Comparison of ENCODE assay signal across 14 cellular contexts in genomic region chr14:74552623-74553022, GRCh38. TPM values are rescaled to one million over a fixed set of nuclear protein-coding genes. Genes with fewer than 3 reads are reported as not detected.
DNase-seq lines count a peak whose midpoint lies in the region; ATAC-seq and TF ChIP-seq lines count a peak whose summit lies in the region.
"Had no signal": no experiment of that assay in that cellular context is flagged by ENCODE, and none has a peak within 500 bp of the region (broad histone marks: within the 10 kb centered on the region; RNA-seq: fewer than 3 reads in every experiment).

No MANE protein-coding gene starts in this region.

- H3K27ac Mint-ChIP-seq in activated CD4-positive, alpha-beta T cell treated with anti-CD3 and anti-CD28 coated beads, Interleukin-2, amount 10 ng/mL, durations not matched to agents 24 days and 14 days: no peak overlapping the region
- H3K27ac Mint-ChIP-seq: activated T-cell treated with anti-CD3 and anti-CD28 coated beads, Interleukin-2, amount 50 U/mL, for 24 hours; naive B cell had no signal

- DNase-seq in Ammon's horn (ENCODE audit: low spot score): peak; percentile 32
- DNase-seq in cardiac fibroblast (ENCODE audit: low read depth in 2 of 2): peak; percentile 65 to 69
- DNase-seq in right atrium auricular region (ENCODE audit: low spot score): peak; percentile 84
- DNase-seq in sciatic nerve (ENCODE audit: low spot score): no peak
- DNase-seq in esophagus muscularis mucosa (ENCODE audit: extremely low spot score): no peak
- DNase-seq in NCI-H187 (lab: John Stamatoyannopoulos, UW): no peak
- no peak for DNase-seq in activated CD4-positive, alpha-beta T cell treated with anti-CD3 and anti-CD28 coated beads, Interleukin-2, amount 10 ng/mL, durations not matched to agents 24 days and 14 days
- DNase-seq: activated T-cell treated with anti-CD3 and anti-CD28 coated beads, Interleukin-2, amount 50 U/mL, for 24 hours; DMS79; naive B cell; NCI-H1105 treated with DMSO at 0.1 percent for 48 hours; NCI-H82 had no signal

- TF ChIP-seq POLR2A in esophagus muscularis mucosa (IDR thresholded peaks at IDR 0.05; ENCODE audit: low read depth): no peak

- intact Hi-C loops in sciatic nerve (cut with DNase I) (no loop called here), esophagus muscularis mucosa (cut with DNase I) (no loop called here)
- intact Hi-C loops in activated CD4-positive, alpha-beta T cell treated with anti-CD3 and anti-CD28 coated beads, Interleukin-2, amount 10 ng/mL, durations not matched to agents 24 days and 14 days (cut with micrococcal nuclease): no loop called here

- no peak overlapping the region for H3K4me3 Mint-ChIP-seq in activated CD4-positive, alpha-beta T cell treated with anti-CD3 and anti-CD28 coated beads, Interleukin-2, amount 10 ng/mL, durations not matched to agents 24 days and 14 days
- H3K4me3 Mint-ChIP-seq: activated T-cell treated with anti-CD3 and anti-CD28 coated beads, Interleukin-2, amount 50 U/mL, for 24 hours; naive B cell had no signal

- H3K4me1 ChIP-seq in right atrium auricular region: peaks cover 0 to 45% of the 10 kb centered on the region in 2 donors
- H3K4me1 ChIP-seq in esophagus muscularis mucosa: peaks cover 22 to 29% (median 24%) of the 10 kb centered on the region in 4 donors

- peaks cover 4% of the 10 kb centered on the region for H3K27me3 Mint-ChIP-seq in activated CD4-positive, alpha-beta T cell treated with anti-CD3 and anti-CD28 coated beads, Interleukin-2, amount 10 ng/mL, durations not matched to agents 24 days and 14 days
- H3K27me3 Mint-ChIP-seq: activated T-cell treated with anti-CD3 and anti-CD28 coated beads, Interleukin-2, amount 50 U/mL, for 24 hours had no signal

- no peak for TF ChIP-seq EP300 in esophagus muscularis mucosa (IDR thresholded peaks at IDR 0.05)

- ATAC-seq in sciatic nerve (peak; percentile 34), GM18502 (IDR thresholded peaks at IDR 0.05; ENCODE audit: poor library complexity, unreplicated experiment) (no peak)
- ATAC-seq: activated CD4-positive, CD25-positive, alpha-beta regulatory T cell treated with anti-CD3 and anti-CD28 coated beads, Interleukin-2, amount 50 U/mL, for 24 hours had no signal

- H3K4me1 Mint-ChIP-seq in activated CD4-positive, alpha-beta T cell treated with anti-CD3 and anti-CD28 coated beads, Interleukin-2, amount 10 ng/mL, durations not matched to agents 24 days and 14 days: no peaks in the 10 kb centered on the region

- no peaks in the 10 kb centered on the region for H3K36me3 ChIP-seq in right atrium auricular region
- no peaks in the 10 kb centered on the region for H3K36me3 ChIP-seq in esophagus muscularis mucosa

- H3K36me3 Mint-ChIP-seq in activated CD4-positive, alpha-beta T cell treated with anti-CD3 and anti-CD28 coated beads, Interleukin-2, amount 10 ng/mL, durations not matched to agents 24 days and 14 days (ENCODE audit: low read depth): no peaks in the 10 kb centered on the region
- H3K36me3 Mint-ChIP-seq: naive B cell had no signal

- 18% methylated on average over 4 of the region's 6 CpGs for WGBS in esophagus muscularis mucosa

- H3K4me3 ChIP-seq in cardiac fibroblast (replicated peaks in 1 of 2; ENCODE audit: low read depth in 2 of 2, low read length in 2 of 2) (no peak overlapping the region), right atrium auricular region (no peak overlapping the region), esophagus muscularis mucosa (no peak overlapping the region)

- no peak for TF ChIP-seq CTCF in cardiac fibroblast (IDR thresholded peaks at IDR 0.05; ENCODE audit: low read depth, low read length)
- no peak for TF ChIP-seq CTCF in right atrium auricular region (IDR thresholded peaks at IDR 0.05)
- no peak for TF ChIP-seq CTCF in esophagus muscularis mucosa (IDR thresholded peaks at IDR 0.05)

- no peaks in the 10 kb centered on the region for H3K9me3 ChIP-seq in right atrium auricular region
- no peaks in the 10 kb centered on the region for H3K9me3 ChIP-seq in esophagus muscularis mucosa

- H3K27ac ChIP-seq in right atrium auricular region (peak overlapping the region; percentile 4 to 72), esophagus muscularis mucosa (replicated peaks in 1 of 4) (peak overlapping the region in 1 of 4 donors; percentile 8)

- no peaks in the 10 kb centered on the region for H3K9me3 Mint-ChIP-seq in activated CD4-positive, alpha-beta T cell treated with anti-CD3 and anti-CD28 coated beads, Interleukin-2, amount 10 ng/mL, durations not matched to agents 24 days and 14 days
- H3K9me3 Mint-ChIP-seq: activated T-cell treated with anti-CD3 and anti-CD28 coated beads, Interleukin-2, amount 50 U/mL, for 24 hours had no signal

- H3K27me3 ChIP-seq in right atrium auricular region (no peaks in the 10 kb centered on the region), esophagus muscularis mucosa (no peaks in the 10 kb centered on the region)

RNA-seq across cellular contexts. Expression of gene ISCA2, which starts 59.1 kb away (rescaled TPM):
- total RNA-seq in right atrium auricular region (10 to 100 TPM; 20.4 to 22.3 TPM), sciatic nerve (19.3 TPM), esophagus muscularis mucosa (10 to 100 TPM in 3 of 4 donors, 1 to 10 TPM in 1; 5.8 to 20.4 (median 15.1) TPM)
- 20.0 and 20.8 TPM in 2 replicates for total RNA-seq in activated CD4-positive, alpha-beta T cell treated with anti-CD3 and anti-CD28 coated beads, Interleukin-2, amount 10 ng/mL, durations not matched to agents 24 days and 14 days

RNA-seq across cellular contexts. Expression of gene LTBP2, which starts 59.4 kb away (rescaled TPM):
- total RNA-seq in right atrium auricular region: 100 to 1,000 TPM in 1 of 2 donors, 10 to 100 TPM in 1; 32.1 to 102 TPM
- total RNA-seq in sciatic nerve: 93.0 TPM
- 100 to 1,000 TPM in 2 of 4 donors, 10 to 100 TPM in 2; 62.0 to 151 (median 109) TPM for total RNA-seq in esophagus muscularis mucosa
- total RNA-seq in activated CD4-positive, alpha-beta T cell treated with anti-CD3 and anti-CD28 coated beads, Interleukin-2, amount 10 ng/mL, durations not matched to agents 24 days and 14 days: 0.05 TPM in 1 of 2 replicates, not detected in the other

RNA-seq across cellular contexts. Expression of gene NPC2, which starts 59.5 kb away (rescaled TPM):
- 100 to 1,000 TPM; 194 to 242 TPM for total RNA-seq in right atrium auricular region
- total RNA-seq in sciatic nerve: 258 TPM
- 100 to 1,000 TPM; 119 to 205 (median 162) TPM for total RNA-seq in esophagus muscularis mucosa
- 12.3 and 15.5 TPM in 2 replicates for total RNA-seq in activated CD4-positive, alpha-beta T cell treated with anti-CD3 and anti-CD28 coated beads, Interleukin-2, amount 10 ng/mL, durations not matched to agents 24 days and 14 days

Comparison
In these comparisons a context has a peak if more than half of its experiments do, and no peak if none do; other contexts are left out.
1. DNase-seq: peak in Ammon's horn (single experiment), cardiac fibroblast (2 of 2) and right atrium auricular region (single experiment); none in sciatic nerve (single experiment), esophagus muscularis mucosa (single experiment), NCI-H187 (0 of 2) and activated CD4-positive, alpha-beta T cell treated with anti-CD3 and anti-CD28 coated beads, Interleukin-2, amount 10 ng/mL, durations not matched to agents 24 days and 14 days (single experiment).
2. RNA of gene LTBP2, which starts 59.4 kb away (total RNA-seq): 62.0 to 151 TPM in esophagus muscularis mucosa, 32.1 to 102 TPM in right atrium auricular region and 93.0 TPM in sciatic nerve (single experiment); 0.05 TPM in activated CD4-positive, alpha-beta T cell treated with anti-CD3 and anti-CD28 coated beads, Interleukin-2, amount 10 ng/mL, durations not matched to agents 24 days and 14 days; every median in the first group is over 10 times any median in the second.